ENCODE assay signal across 21 cellular contexts in genomic region chr22:19460036-19460435, GRCh38.
"Had no signal": no experiment of that assay in that cellular context is flagged by ENCODE, and none has a peak within 500 bp of the region (broad histone marks: within the 10 kb centered on the region; RNA-seq: fewer than 3 reads in every experiment).

No MANE protein-coding gene starts in this region.

- H3K27ac ChIP-seq: coronary artery, dorsolateral prefrontal cortex, esophagus muscularis mucosa, foreskin keratinocyte, gastroesophageal sphincter, heart left ventricle, hepatocyte, left lung, lower lobe of right lung had no signal

- DNase-seq: dermis blood vessel endothelial cell; dorsolateral prefrontal cortex; effector CD4-positive, alpha-beta T cell; effector memory CD4-positive, alpha-beta T cell; foreskin keratinocyte; heart left ventricle; hypothalamus; immature natural killer cell; islet precursor cell; kidney; left cardiac atrium; left lung; left ventricle myocardium superior; lower lobe of right lung; mesendoderm; midbrain; naive thymus-derived CD4-positive, alpha-beta T cell had no signal

- H3K4me1 ChIP-seq: esophagus muscularis mucosa, gastroesophageal sphincter, left lung, lower lobe of right lung had no signal

- H3K9me3 ChIP-seq: esophagus muscularis mucosa, gastroesophageal sphincter, heart left ventricle, left lung, lower lobe of right lung had no signal

- H3K27me3 ChIP-seq: dorsolateral prefrontal cortex, esophagus muscularis mucosa, foreskin keratinocyte, gastroesophageal sphincter, heart left ventricle, hepatocyte, left lung had no signal

- H3K4me2 ChIP-seq: hepatocyte had no signal

- H3K4me3 ChIP-seq: coronary artery, dorsolateral prefrontal cortex, esophagus muscularis mucosa, gastroesophageal sphincter, heart left ventricle, hepatocyte, left lung, lower lobe of right lung had no signal

- H2AFZ ChIP-seq: hepatocyte had no signal
